ENCODE assay signal across 1 cellular context in genomic region chr4:154364012-154364863, GRCh38.
TF ChIP-seq lines count a peak whose summit lies in the region.

No MANE protein-coding gene starts in this region.

TF ChIP-seq in HepG2, 621 proteins besides CTCF, POLR2A, EP300 and RAD21:
- TF ChIP-seq NFAT5 (CRISPR knock-in tag; IDR thresholded peaks at IDR 0.05): no peak
- TF ChIP-seq TOE1 (CRISPR knock-in tag; IDR thresholded peaks at IDR 0.05): no peak
- no peak for TF ChIP-seq RBFOX2 (IDR thresholded peaks at IDR 0.05; ENCODE audit: low read depth, low read length)
- no peak for TF ChIP-seq CEBPB (IDR thresholded peaks at IDR 0.05; ENCODE audit: borderline replicate concordance, low read depth, low read length)
- TF ChIP-seq ARNT2 (CRISPR knock-in tag; IDR thresholded peaks at IDR 0.05; ENCODE audit: low read depth): no peak
- no peak for TF ChIP-seq PLRG1 (conservative IDR thresholded peaks at IDR 0.05)
- no peak for TF ChIP-seq ZNF839 (CRISPR knock-in tag; IDR thresholded peaks at IDR 0.05; ENCODE audit: borderline replicate concordance)
- no peak for TF ChIP-seq TCF7 (IDR thresholded peaks at IDR 0.05; ENCODE audit: low read depth)
- no peak for TF ChIP-seq ZBTB20 (CRISPR knock-in tag; IDR thresholded peaks at IDR 0.05; ENCODE audit: borderline replicate concordance, low read depth)
- TF ChIP-seq NR2F6 (IDR thresholded peaks at IDR 0.05): no peak
- TF ChIP-seq NR2F6 (CRISPR knock-in tag; IDR thresholded peaks at IDR 0.05): no peak
- TF ChIP-seq RFXANK (CRISPR knock-in tag; IDR thresholded peaks at IDR 0.05): no peak
- no peak for TF ChIP-seq KDM1A (CRISPR knock-in tag; IDR thresholded peaks at IDR 0.05)
- TF ChIP-seq ZFP36 (IDR thresholded peaks at IDR 0.05; ENCODE audit: borderline replicate concordance, low read depth, low read length, partially characterized antibody): no peak
- no peak for TF ChIP-seq NFKB2 (CRISPR knock-in tag; IDR thresholded peaks at IDR 0.05; ENCODE audit: borderline replicate concordance)
- TF ChIP-seq ZSCAN20 (CRISPR knock-in tag; IDR thresholded peaks at IDR 0.05; ENCODE audit: borderline replicate concordance): no peak
- TF ChIP-seq TRIM22 (IDR thresholded peaks at IDR 0.05): no peak
